ENCODE assay signal across 21 cellular contexts in genomic region chr3:66344391-66344811, GRCh38.
"Had no signal": no experiment of that assay in that cellular context is flagged by ENCODE, and none has a peak within 500 bp of the region (broad histone marks: within the 10 kb centered on the region; RNA-seq: fewer than 3 reads in every experiment).

No MANE protein-coding gene starts in this region.

- H3K27me3 ChIP-seq: brain microvascular endothelial cell, ovary, suprapubic skin had no signal

- H3K27ac Mint-ChIP-seq: activated CD4-positive, alpha-beta T cell treated with anti-CD3 and anti-CD28 coated beads, Interleukin-2, amount 10 ng/mL, durations not matched to agents 24 days and 14 days; mesothelial cell of epicardium; naive thymus-derived CD4-positive, alpha-beta T cell; stimulated activated naive CD8-positive, alpha-beta T cell treated with anti-CD3 and anti-CD28 coated beads, Interleukin-15, Interleukin-2, amounts not matched to agents 100 ng/mL and 50 ng/mL, for 24 hours; T-helper 1 cell treated with Interleukin-12 subunit alpha and Interleukin-12 subunit beta and Interleukin-4 antibody, amounts not matched to agents 30 μg/mL and 1 μg/mL, for 36 hours; type B pancreatic cell; WTC11 had no signal

- H3K36me3 ChIP-seq: brain microvascular endothelial cell, ovary had no signal

- H3K4me3 Mint-ChIP-seq: activated CD4-positive, alpha-beta T cell treated with anti-CD3 and anti-CD28 coated beads, Interleukin-2, amount 10 ng/mL, durations not matched to agents 24 days and 14 days; activated naive CD8-positive, alpha-beta T cell treated with anti-CD3 and anti-CD28 coated beads, Interleukin-2, amount 10 ng/mL, durations not matched to agents 7 days and 5 days; central memory CD8-positive, alpha-beta T cell; immature natural killer cell; mesothelial cell of epicardium; naive thymus-derived CD4-positive, alpha-beta T cell; stimulated activated naive CD8-positive, alpha-beta T cell treated with anti-CD3 and anti-CD28 coated beads, Interleukin-15, Interleukin-2, amounts not matched to agents 100 ng/mL and 50 ng/mL, for 24 hours; T-helper 1 cell treated with Interleukin-12 subunit alpha and Interleukin-12 subunit beta and Interleukin-4 antibody, amounts not matched to agents 30 μg/mL and 1 μg/mL, for 36 hours; type B pancreatic cell; WTC11 had no signal

- ATAC-seq: naive thymus-derived CD4-positive, alpha-beta T cell had no signal

- H3K4me3 ChIP-seq: lung, ovary, suprapubic skin had no signal

- H3K9me3 Mint-ChIP-seq: activated CD4-positive, alpha-beta T cell treated with anti-CD3 and anti-CD28 coated beads, Interleukin-2, amount 10 ng/mL, durations not matched to agents 24 days and 14 days; central memory CD8-positive, alpha-beta T cell; immature natural killer cell; T-helper 1 cell treated with Interleukin-12 subunit alpha and Interleukin-12 subunit beta and Interleukin-4 antibody, amounts not matched to agents 30 μg/mL and 1 μg/mL, for 36 hours had no signal

- H3K27ac ChIP-seq: brain microvascular endothelial cell, ovary, suprapubic skin had no signal

- H3K9me3 ChIP-seq: ovary, suprapubic skin had no signal

- FAIRE-seq: frontal cortex, TTC549 had no signal

- DNase-seq: activated CD4-positive, alpha-beta T cell treated with anti-CD3 and anti-CD28 coated beads, Interleukin-2, amount 10 ng/mL, durations not matched to agents 24 days and 14 days; activated CD8-positive, alpha-beta memory T cell treated with anti-CD3 and anti-CD28 coated beads for 24 hours; activated naive CD8-positive, alpha-beta T cell treated with anti-CD3 and anti-CD28 coated beads, Interleukin-2, amount 10 ng/mL, durations not matched to agents 7 days and 5 days; brain microvascular endothelial cell; effector memory CD4-positive, alpha-beta T cell; head of caudate nucleus; immature natural killer cell; naive thymus-derived CD4-positive, alpha-beta T cell; ovary; stimulated activated CD4-positive, alpha-beta T cell treated with anti-CD3 and anti-CD28 coated beads, Interleukin-4, amount 100 ng/mL, for 4 hours; stimulated activated CD8-positive, alpha-beta memory T cell treated with anti-CD3 and anti-CD28 coated beads, Interleukin-4, amount 100 ng/mL, for 48 hours had no signal

- H3K4me1 Mint-ChIP-seq: activated CD4-positive, alpha-beta T cell treated with anti-CD3 and anti-CD28 coated beads, Interleukin-2, amount 10 ng/mL, durations not matched to agents 24 days and 14 days; activated naive CD8-positive, alpha-beta T cell treated with anti-CD3 and anti-CD28 coated beads, Interleukin-2, amount 10 ng/mL, durations not matched to agents 7 days and 5 days had no signal

- H3K27me3 Mint-ChIP-seq: activated CD4-positive, alpha-beta T cell treated with anti-CD3 and anti-CD28 coated beads, Interleukin-2, amount 10 ng/mL, durations not matched to agents 24 days and 14 days; activated naive CD8-positive, alpha-beta T cell treated with anti-CD3 and anti-CD28 coated beads, Interleukin-2, amount 10 ng/mL, durations not matched to agents 7 days and 5 days; central memory CD8-positive, alpha-beta T cell; naive thymus-derived CD4-positive, alpha-beta T cell; stimulated activated naive CD8-positive, alpha-beta T cell treated with anti-CD3 and anti-CD28 coated beads, Interleukin-15, Interleukin-2, amounts not matched to agents 100 ng/mL and 50 ng/mL, for 24 hours; type B pancreatic cell had no signal
